13 cellular contexts compared by ENCODE assay signal in genomic region chr22:46512683-46513082, GRCh38.
"Had no signal": no experiment of that assay in that cellular context is flagged by ENCODE, and none has a peak within 500 bp of the region (broad histone marks: within the 10 kb centered on the region; RNA-seq: fewer than 3 reads in every experiment).

No MANE protein-coding gene starts in this region.

- H3K9me3 ChIP-seq: left lung, stomach had no signal

- H3K4me3 ChIP-seq: left lung, lung, stomach had no signal

- ATAC-seq: effector memory CD8-positive, alpha-beta T cell; foreskin keratinocyte; left lung; natural killer cell treated with Interleukin-12 subunit alpha and Interleukin-12 subunit beta and Interleukin-15 and Interleukin-18, amount 100 ng/mL, for 72 hours had no signal

- H3K4me1 ChIP-seq: left lung had no signal

- DNase-seq: effector memory CD8-positive, alpha-beta T cell; foreskin keratinocyte; mesenchymal stem cell; midbrain; small intestine; stimulated activated CD4-positive, alpha-beta T cell treated with anti-CD3 and anti-CD28 coated beads, Interleukin-12 subunit alpha, Interleukin-12 subunit beta, amount 100 ng/mL, for 4 hours; stimulated activated naive CD4-positive, alpha-beta T cell; stomach; substantia nigra; trophoblast cell had no signal

- H3K36me3 ChIP-seq: left lung, stomach had no signal

- H3K27me3 ChIP-seq: foreskin keratinocyte had no signal

- H3K27ac ChIP-seq: left lung, stomach had no signal
